ENCODE assay signal across 1 cellular context in genomic region chr2:222919841-222920609, GRCh38.
TF ChIP-seq lines count a peak whose summit lies in the region.

No MANE protein-coding gene starts in this region.

TF ChIP-seq in GM23338, 12 proteins besides CTCF, POLR2A, EP300 and RAD21 (continued from another document):
- no peak for TF ChIP-seq ZNF462 (CRISPR knock-in tag; IDR thresholded peaks at IDR 0.05)
- no peak for TF ChIP-seq ZNF114 (CRISPR knock-in tag; IDR thresholded peaks at IDR 0.05)
- TF ChIP-seq JUNB (IDR thresholded peaks at IDR 0.05; ENCODE audit: unreplicated experiment), result no peak
- TF ChIP-seq POLR2AphosphoS5 (IDR thresholded peaks at IDR 0.05; ENCODE audit: low read depth), result no peak
- no peak for TF ChIP-seq ZNF331 (CRISPR knock-in tag; IDR thresholded peaks at IDR 0.05; ENCODE audit: low read depth)
- TF ChIP-seq REST (IDR thresholded peaks at IDR 0.05; ENCODE audit: unreplicated experiment), result no peak
